In genomic region chr10:97574374-97575100, GRCh38 we compare ENCODE assay signal across 1 cellular context.
TF ChIP-seq lines count a peak whose summit lies in the region.

No MANE protein-coding gene starts in this region.

TF ChIP-seq in HepG2, 621 proteins besides CTCF, POLR2A, EP300 and RAD21:
- TF ChIP-seq SRSF4 (IDR thresholded peaks at IDR 0.05; ENCODE audit: low read depth, low read length, poor library complexity, severe bottlenecking) (no peak), RBM22 (optimal IDR thresholded peaks at IDR 0.05; ENCODE audit: low read length) (no peak), ZNF160 (CRISPR knock-in tag; IDR thresholded peaks at IDR 0.05) (no peak), ZNF121 (CRISPR knock-in tag; IDR thresholded peaks at IDR 0.05) (no peak), ZNF746 (CRISPR knock-in tag; IDR thresholded peaks at IDR 0.05) (no peak), NFAT5 (CRISPR knock-in tag; IDR thresholded peaks at IDR 0.05) (no peak), HIC2 (CRISPR knock-in tag; IDR thresholded peaks at IDR 0.05; ENCODE audit: low read depth) (peak; percentile 96), BHLHE40 (IDR thresholded peaks at IDR 0.05; ENCODE audit: low read length) (peak; percentile 32; the same call in 1 of the 2 replicates), ZNF766 (CRISPR knock-in tag; IDR thresholded peaks at IDR 0.05; ENCODE audit: borderline replicate concordance) (no peak), ZNF296 (CRISPR knock-in tag; conservative IDR thresholded peaks at IDR 0.05) (no peak), ZNF672 (CRISPR knock-in tag; IDR thresholded peaks at IDR 0.05) (no peak), ZNF12 (CRISPR knock-in tag; IDR thresholded peaks at IDR 0.05) (no peak), FOSL2 (CRISPR knock-in tag; IDR thresholded peaks at IDR 0.05) (peak; percentile 87)
